1 cellular context compared by ENCODE assay signal in the genomic region with DNA sequence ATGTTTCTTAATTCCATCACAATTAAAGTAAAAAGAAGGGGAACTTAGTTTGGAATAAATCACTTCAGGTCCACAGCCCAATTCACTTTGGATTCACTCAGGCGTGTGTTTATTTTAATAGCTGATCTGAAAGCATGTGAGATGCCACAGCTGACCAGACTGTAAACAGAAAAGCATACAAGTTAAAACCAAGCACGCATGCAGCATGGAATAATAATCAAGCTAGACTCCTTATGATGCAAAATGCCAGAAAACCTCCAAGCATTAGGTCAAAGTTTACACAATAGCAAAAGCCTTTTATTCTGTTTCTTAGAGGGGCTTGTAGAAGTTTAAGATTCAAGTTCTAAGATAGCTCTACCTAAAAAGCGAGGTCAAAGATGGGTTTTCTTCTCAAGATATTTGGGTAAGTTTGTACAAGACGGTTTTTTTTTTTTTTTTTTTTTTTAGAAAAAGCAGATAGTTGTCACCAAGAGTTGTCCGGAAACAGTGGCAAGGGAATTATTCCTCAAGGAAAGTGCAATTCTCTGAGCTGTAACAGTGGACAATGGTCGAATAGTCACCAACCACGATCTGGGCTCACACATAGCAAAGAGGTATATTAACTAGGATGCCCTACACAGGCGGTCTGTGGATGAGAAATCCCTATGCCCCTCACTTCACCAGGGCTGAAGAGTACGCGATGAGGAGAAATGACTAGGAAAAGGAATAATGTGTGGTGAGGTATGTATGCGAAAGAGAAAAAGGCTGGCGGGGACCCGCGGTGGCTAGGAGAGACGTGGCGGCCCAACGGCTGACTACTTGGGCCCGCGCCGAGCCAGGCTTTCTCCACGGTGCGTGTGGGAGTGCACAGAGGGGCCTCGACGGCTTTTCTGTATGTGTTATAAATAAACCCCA.
TF ChIP-seq lines count a peak whose summit lies in the region.

No MANE protein-coding gene starts in this region.

TF ChIP-seq in SK-N-SH, 30 proteins besides CTCF, POLR2A, EP300 and RAD21 (continued from another document):
- TF ChIP-seq CHD2 (IDR thresholded peaks at IDR 0.05; ENCODE audit: low read length, partially characterized antibody) (no peak), YY1 (IDR thresholded peaks at IDR 0.05; ENCODE audit: low read depth) (no peak)
